ENCODE assay signal across 8 cellular contexts in genomic region chr5:138337685-138338410, GRCh38. TPM values are rescaled to one million over a fixed set of nuclear protein-coding genes. Genes with fewer than 3 reads are reported as not detected.
DNase-seq lines count a peak whose midpoint lies in the region; ATAC-seq and TF ChIP-seq lines count a peak whose summit lies in the region.

FAM53C (plus strand) TSS chr5:138338266; CDS start chr5:138341336, 3,070 bp downstream.

- ATAC-seq in GM21576 (IDR thresholded peaks at IDR 0.05; ENCODE audit: unreplicated experiment) = peak; percentile 77
- ATAC-seq in esophagus mucosa = peak; percentile 96

- H3K27ac ChIP-seq in Peyer's patch = peak within 1 kb of the TSS; percentile 86 to 92 (median 89)

- TF ChIP-seq POLR2A in Peyer's patch (IDR thresholded peaks at IDR 0.05) = peak; percentile 98 to 99

- DNase-seq in DMS153 treated with DMSO at 0.1 percent for 48 hours (lab: John Stamatoyannopoulos, UW; ENCODE audit: unreplicated experiment) (peak; percentile 53), Peyer's patch (peak; percentile 91 to 96 (median 96)), myocyte (ENCODE audit: low read depth) (peak; percentile 96)
- peak; percentile 86 for DNase-seq in Jurkat, Clone E6-1 (ENCODE audit: low read depth, low spot score)
- peak; percentile 97 for DNase-seq in activated T-cell treated with anti-CD3 and anti-CD28 coated beads, Interleukin-2, amount 50 U/mL, for 48 hours
- DNase-seq in stimulated activated CD8-positive, alpha-beta memory T cell treated with anti-CD3 and anti-CD28 coated beads, Interleukin-7, amount 100 ng/mL, for 4 hours (ENCODE audit: low read depth in 2 of 2) = peak; percentile 78 to 86

- H3K36me3 ChIP-seq in Peyer's patch = peaks cover 0 to 14% (median 0%) of the 10 kb centered on the region in 3 donors

- TF ChIP-seq CTCF in Peyer's patch (IDR thresholded peaks at IDR 0.05) = peak in 2 of 6 experiments; percentile 1 to 23

- no peaks in the 10 kb centered on the region for H3K27me3 ChIP-seq in Peyer's patch

- H3K9me3 ChIP-seq in Peyer's patch = no peaks in the 10 kb centered on the region

- H3K4me1 ChIP-seq in Peyer's patch = peaks cover 0 to 20% (median 0%) of the 10 kb centered on the region in 4 donors

- peak within 1 kb of the TSS; percentile 80 for H3K4me3 ChIP-seq in Jurkat, Clone E6-1 (ENCODE audit: low read length)
- H3K4me3 ChIP-seq in Peyer's patch = peak within 1 kb of the TSS; percentile 80 to 91 (median 84)

RNA-seq across cellular contexts. Expression of gene FAM53C, which starts in this region (rescaled TPM):
- 23.8 TPM for polyA plus RNA-seq in Jurkat, Clone E6-1 (2012; ENCODE audit: insufficient read depth, insufficient read length)
- total RNA-seq in Peyer's patch (10 to 100 TPM; 19.1 to 22.1 (median 20.7) TPM), esophagus mucosa (12.6 TPM), myocyte (35.2 and 38.7 TPM in 2 replicates)
- 31.4 TPM for polyA plus RNA-seq in myocyte (2012)

Comparison
In these comparisons a context has a peak if more than half of its experiments do, and no peak if none do; other contexts are left out.
1. Peak in every context shown above with its lines: DNase-seq, ATAC-seq, H3K4me3 ChIP-seq and H3K27ac ChIP-seq.